Comparison of ENCODE assay signal across 10 cellular contexts in genomic region chr12:120126635-120127005, GRCh38. TPM values are rescaled to one million over a fixed set of nuclear protein-coding genes. Genes with fewer than 3 reads are reported as not detected.
DNase-seq lines count a peak whose midpoint lies in the region; ATAC-seq and TF ChIP-seq lines count a peak whose summit lies in the region.
"Had no signal": no experiment of that assay in that cellular context is flagged by ENCODE, and none has a peak within 500 bp of the region (broad histone marks: within the 10 kb centered on the region; RNA-seq: fewer than 3 reads in every experiment).

No MANE protein-coding gene starts in this region.

- no peak for TF ChIP-seq POLR2A in suprapubic skin (IDR thresholded peaks at IDR 0.05)

- H3K4me3 ChIP-seq in right cardiac atrium (ENCODE audit: low read length) = no peak overlapping the region
- H3K4me3 ChIP-seq in suprapubic skin = no peak overlapping the region
- H3K4me3 ChIP-seq: PC-9 had no signal

- no peak for TF ChIP-seq CTCF in suprapubic skin (IDR thresholded peaks at IDR 0.05)

- H3K27me3 Mint-ChIP-seq in activated T-helper 17 cell treated with anti-CD3 and anti-CD28 coated beads, Interleukin-2, amount 50 U/mL, for 72 hours = no peaks in the 10 kb centered on the region

- H3K4me1 ChIP-seq in right cardiac atrium (ENCODE audit: control insufficient read depth, insufficient read depth, low read length) (peaks cover 3% of the 10 kb centered on the region), suprapubic skin (no peaks in the 10 kb centered on the region)

- H3K36me3 Mint-ChIP-seq in activated T-helper 17 cell treated with anti-CD3 and anti-CD28 coated beads, Interleukin-2, amount 50 U/mL, for 72 hours (ENCODE audit: low read depth) = peaks cover 60% of the 10 kb centered on the region

- H3K36me3 ChIP-seq in suprapubic skin = peaks cover 55% of the 10 kb centered on the region

- peak; percentile 56 for ATAC-seq in activated T-helper 17 cell treated with anti-CD3 and anti-CD28 coated beads, Interleukin-2, amount 50 U/mL, for 72 hours (replicated peaks)
- peak; percentile 49 to 54 for ATAC-seq in right cardiac atrium

- DNase-seq in activated CD4-positive, alpha-beta T cell treated with anti-CD3 and anti-CD28 coated beads, Interleukin-2, amount 50 U/mL, for 48 hours = peak; percentile 25 to 44
- DNase-seq in activated CD4-positive, alpha-beta T cell treated with anti-CD3 and anti-CD28 coated beads, Interleukin-2, amount 50 U/mL, for 1 hour = no peak
- peak in 2 of 3 donors; percentile 42 to 59 for DNase-seq in right cardiac atrium
- no peak for DNase-seq in suprapubic skin (ENCODE audit: low spot score in 2 of 2)
- no peak for DNase-seq in NCI-H2171 (lab: John Stamatoyannopoulos, UW)
- DNase-seq in NCI-H146 treated with DMSO at 0.1 percent for 48 hours (lab: John Stamatoyannopoulos, UW; ENCODE audit: unreplicated experiment) = no peak
- DNase-seq in NCI-H1105 treated with DMSO at 0.1 percent for 48 hours (lab: John Stamatoyannopoulos, UW) = no peak
- DNase-seq: PC-9 had no signal

- 58% methylated on average over 2 of the region's 2 CpGs for WGBS in right cardiac atrium
- WGBS in suprapubic skin = 34% methylated on average over 2 of the region's 2 CpGs

- peaks cover 27% of the 10 kb centered on the region for H3K4me1 Mint-ChIP-seq in activated T-helper 17 cell treated with anti-CD3 and anti-CD28 coated beads, Interleukin-2, amount 50 U/mL, for 72 hours

- H3K9me3 Mint-ChIP-seq in activated T-helper 17 cell treated with anti-CD3 and anti-CD28 coated beads, Interleukin-2, amount 50 U/mL, for 72 hours = no peaks in the 10 kb centered on the region
- H3K9me3 Mint-ChIP-seq: neural crest cell had no signal

- intact Hi-C loops in right cardiac atrium (cut with DNase I) = no loop called here

- peak overlapping the region; percentile 92 for H3K27ac Mint-ChIP-seq in activated T-helper 17 cell treated with anti-CD3 and anti-CD28 coated beads, Interleukin-2, amount 50 U/mL, for 72 hours

- TF ChIP-seq EP300 in suprapubic skin (IDR thresholded peaks at IDR 0.05) = no peak

- H3K9me3 ChIP-seq in right cardiac atrium (ENCODE audit: control insufficient read depth, low read length) (no peaks in the 10 kb centered on the region), suprapubic skin (no peaks in the 10 kb centered on the region)

- H3K27me3 ChIP-seq in right cardiac atrium (ENCODE audit: control insufficient read depth, insufficient read depth) (no peaks in the 10 kb centered on the region), suprapubic skin (no peaks in the 10 kb centered on the region)

- peak overlapping the region; percentile 60 for H3K4me3 Mint-ChIP-seq in activated T-helper 17 cell treated with anti-CD3 and anti-CD28 coated beads, Interleukin-2, amount 50 U/mL, for 72 hours
- H3K4me3 Mint-ChIP-seq: neural crest cell had no signal

- H3K27ac ChIP-seq in right cardiac atrium (ENCODE audit: low read length) (no peak overlapping the region), suprapubic skin (peak overlapping the region; percentile 37)
- H3K27ac ChIP-seq: PC-9 had no signal

RNA-seq across cellular contexts. Expression of gene RAB35, which starts 10.1 kb away (rescaled TPM):
- 10 to 100 TPM; 43.8 to 76.4 TPM for total RNA-seq in activated T-helper 17 cell treated with anti-CD3 and anti-CD28 coated beads, Interleukin-2, amount 50 U/mL, for 72 hours
- total RNA-seq in right cardiac atrium (10 to 100 TPM; 21.3 to 32.0 (median 25.2) TPM), suprapubic skin (10 to 100 TPM; 30.0 to 39.6 (median 33.1) TPM)
- polyA plus RNA-seq in right cardiac atrium = 20.1 TPM

Comparison
In these comparisons a context has a peak if more than half of its experiments do, and no peak if none do; other contexts are left out.
1. DNase-seq: peak in activated CD4-positive, alpha-beta T cell treated with anti-CD3 and anti-CD28 coated beads, Interleukin-2, amount 50 U/mL, for 48 hours (2 of 2) and right cardiac atrium (2 of 3); none in activated CD4-positive, alpha-beta T cell treated with anti-CD3 and anti-CD28 coated beads, Interleukin-2, amount 50 U/mL, for 1 hour (single experiment), suprapubic skin (0 of 2), NCI-H2171 (single experiment), NCI-H146 treated with DMSO at 0.1 percent for 48 hours (single experiment) and NCI-H1105 treated with DMSO at 0.1 percent for 48 hours (single experiment).